ENCODE assay signal across 31 cellular contexts in the genomic region with DNA sequence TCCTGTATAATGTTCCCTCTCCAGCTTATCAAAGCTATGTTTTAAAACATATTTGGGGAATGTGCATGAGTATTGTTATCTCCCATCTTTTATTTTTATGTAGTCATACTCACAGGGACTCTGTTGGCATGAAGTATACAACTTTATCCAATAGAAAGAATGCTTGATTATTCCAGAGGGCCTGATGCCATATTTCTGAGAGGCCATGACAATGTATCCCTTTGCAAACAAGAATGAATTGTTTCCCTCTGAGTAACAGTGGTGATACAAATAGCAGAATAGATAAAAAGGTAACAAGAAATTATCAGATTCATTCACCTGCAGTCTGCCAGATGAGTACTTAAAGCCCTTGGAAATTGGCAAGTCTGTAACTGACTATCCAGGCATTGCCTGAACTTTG.
"Had no signal": no experiment of that assay in that cellular context is flagged by ENCODE, and none has a peak within 500 bp of the region (broad histone marks: within the 10 kb centered on the region; RNA-seq: fewer than 3 reads in every experiment).

No MANE protein-coding gene starts in this region.

- H3K27me3 ChIP-seq: left lung, ovary, right atrium auricular region, right lobe of liver, tibial artery, upper lobe of right lung had no signal

- DNase-seq: hypothalamus; immature natural killer cell; kidney; left colon; left lung; lower lobe of right lung; mammary epithelial cell; mesenchymal stem cell; midbrain; mucosa of descending colon; naive thymus-derived CD4-positive, alpha-beta T cell; ovary; right lobe of liver; stimulated activated CD4-positive, alpha-beta T cell treated with anti-CD3 and anti-CD28 coated beads, Interleukin-1b, Interleukin-23, amount 100 ng/mL, for 48 hours; stimulated activated CD4-positive, alpha-beta T cell treated with anti-CD3 and anti-CD28 coated beads, Interleukin-2, amount 100 ng/mL, for 48 hours; stimulated activated CD4-positive, alpha-beta T cell treated with anti-CD3 and anti-CD28 coated beads, Interleukin-4, amount 100 ng/mL, for 4 hours; stimulated activated CD8-positive, alpha-beta memory T cell treated with anti-CD3 and anti-CD28 coated beads, Interleukin-4, amount 100 ng/mL, for 48 hours; stimulated activated naive CD4-positive, alpha-beta T cell treated with Interleukin-2 at 50 U/mL for 16 hours; stimulated activated naive CD8-positive, alpha-beta T cell treated with anti-CD3 and anti-CD28 coated beads, Interleukin-15, amount 100 ng/mL, for 72 hours; substantia nigra; tibial artery; trophoblast cell; upper lobe of right lung had no signal

- H3K4me1 ChIP-seq: left lung, lower lobe of right lung, right atrium auricular region, right lobe of liver, tibial artery, upper lobe of right lung had no signal

- H3K27ac Mint-ChIP-seq: immature natural killer cell; naive thymus-derived CD4-positive, alpha-beta T cell; natural killer cell treated with Interleukin-12 subunit alpha and Interleukin-12 subunit beta and Interleukin-15 and Interleukin-18, amount 100 ng/mL, for 72 hours; progenitor cell of endocrine pancreas; stimulated activated memory B cell treated with anti-CD40 and anti-IgM and Interleukin-4, amounts not matched to agents 10 μg/mL and 1 μg/mL and 100 μg/mL, for 72 hours; stimulated activated naive CD8-positive, alpha-beta T cell treated with anti-CD3 and anti-CD28 coated beads, Interleukin-15, amount 100 ng/mL, for 72 hours had no signal

- H3K27ac ChIP-seq: left lung, lower lobe of right lung, ovary, right atrium auricular region, right lobe of liver, thoracic aorta, tibial artery, upper lobe of right lung had no signal

- H3K4me1 Mint-ChIP-seq: immature natural killer cell; naive thymus-derived CD4-positive, alpha-beta T cell; stimulated activated memory B cell treated with anti-CD40 and anti-IgM and Interleukin-4, amounts not matched to agents 10 μg/mL and 1 μg/mL and 100 μg/mL, for 72 hours; stimulated activated naive CD8-positive, alpha-beta T cell treated with anti-CD3 and anti-CD28 coated beads, Interleukin-15, amount 100 ng/mL, for 72 hours had no signal

- H3K36me3 ChIP-seq: left lung, lower lobe of right lung, ovary, right atrium auricular region, right lobe of liver, thoracic aorta, tibial artery, upper lobe of right lung had no signal

- H3K36me3 Mint-ChIP-seq: immature natural killer cell; naive thymus-derived CD4-positive, alpha-beta T cell; natural killer cell treated with Interleukin-12 subunit alpha and Interleukin-12 subunit beta and Interleukin-15 and Interleukin-18, amount 100 ng/mL, for 72 hours; stimulated activated memory B cell treated with anti-CD40 and anti-IgM and Interleukin-4, amounts not matched to agents 10 μg/mL and 1 μg/mL and 100 μg/mL, for 72 hours had no signal

- ATAC-seq: left colon; left lung; lower lobe of right lung; mucosa of descending colon; naive thymus-derived CD4-positive, alpha-beta T cell; natural killer cell treated with Interleukin-12 subunit alpha and Interleukin-12 subunit beta and Interleukin-15 and Interleukin-18, amount 100 ng/mL, for 72 hours; right lobe of liver; stimulated activated memory B cell treated with anti-CD40 and anti-IgM and Interleukin-4, amounts not matched to agents 10 μg/mL and 1 μg/mL and 100 μg/mL, for 72 hours; stimulated activated naive CD8-positive, alpha-beta T cell treated with anti-CD3 and anti-CD28 coated beads, Interleukin-15, amount 100 ng/mL, for 72 hours; upper lobe of right lung had no signal

- H3K9me3 ChIP-seq: left lung, lower lobe of right lung, mucosa of descending colon, ovary, right lobe of liver, tibial artery, upper lobe of right lung had no signal

- H3K27me3 Mint-ChIP-seq: natural killer cell treated with Interleukin-12 subunit alpha and Interleukin-12 subunit beta and Interleukin-15 and Interleukin-18, amount 100 ng/mL, for 72 hours; progenitor cell of endocrine pancreas had no signal

- H3K4me2 ChIP-seq: smooth muscle cell had no signal

- FAIRE-seq: islet of Langerhans, kidney, urothelium cell line had no signal

- H3K4me3 Mint-ChIP-seq: immature natural killer cell; naive thymus-derived CD4-positive, alpha-beta T cell; natural killer cell treated with Interleukin-12 subunit alpha and Interleukin-12 subunit beta and Interleukin-15 and Interleukin-18, amount 100 ng/mL, for 72 hours; stimulated activated memory B cell treated with anti-CD40 and anti-IgM and Interleukin-4, amounts not matched to agents 10 μg/mL and 1 μg/mL and 100 μg/mL, for 72 hours; stimulated activated naive CD8-positive, alpha-beta T cell treated with anti-CD3 and anti-CD28 coated beads, Interleukin-15, amount 100 ng/mL, for 72 hours had no signal

- H3K9me3 Mint-ChIP-seq: naive thymus-derived CD4-positive, alpha-beta T cell; stimulated activated memory B cell treated with anti-CD40 and anti-IgM and Interleukin-4, amounts not matched to agents 10 μg/mL and 1 μg/mL and 100 μg/mL, for 72 hours; stimulated activated naive CD8-positive, alpha-beta T cell treated with anti-CD3 and anti-CD28 coated beads, Interleukin-15, amount 100 ng/mL, for 72 hours had no signal

- H3K4me3 ChIP-seq: left lung, lower lobe of right lung, mucosa of descending colon, ovary, right atrium auricular region, right lobe of liver, smooth muscle cell, thoracic aorta, tibial artery, upper lobe of right lung had no signal
